Comparison of ENCODE assay signal across 33 cellular contexts in the genomic region with DNA sequence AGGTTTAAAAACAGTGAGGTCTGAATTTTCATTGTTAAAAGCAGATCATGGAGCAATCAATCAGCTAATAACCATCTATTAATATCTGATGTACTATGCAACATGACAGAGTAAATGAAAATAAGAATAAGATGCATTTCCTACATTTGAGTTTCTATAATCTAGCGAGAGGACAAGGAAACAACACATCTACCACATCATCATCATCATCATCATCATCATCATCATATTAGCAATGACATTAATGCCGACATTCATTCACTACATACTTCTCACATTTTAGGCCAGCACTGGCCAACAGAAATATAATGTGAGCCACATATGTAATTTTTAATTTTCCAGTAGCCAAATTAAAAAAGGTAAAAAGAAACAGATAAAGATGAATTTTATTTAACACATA.
"Had no signal": no experiment of that assay in that cellular context is flagged by ENCODE, and none has a peak within 500 bp of the region (broad histone marks: within the 10 kb centered on the region; RNA-seq: fewer than 3 reads in every experiment).

No MANE protein-coding gene starts in this region.

- H3K4me1 ChIP-seq: ascending aorta, breast epithelium had no signal

- FAIRE-seq: astrocyte, bronchial epithelial cell, colon had no signal

- ATAC-seq: activated naive CD4-positive, alpha-beta T cell treated with anti-CD3 and anti-CD28 coated beads, Interleukin-2, amount 50 U/mL, for 72 hours; activated naive CD8-positive, alpha-beta T cell treated with anti-CD3 and anti-CD28 coated beads, Interleukin-2, amount 50 U/mL, for 24 hours; activated T-cell treated with anti-CD3 and anti-CD28 coated beads, Interleukin-2, amount 50 U/mL, for 4 hours; activated T-cell treated with anti-CD3 and anti-CD28 coated beads, Interleukin-2, amount 50 U/mL, for 72 hours; activated T-helper 17 cell treated with anti-CD3 and anti-CD28 coated beads, Interleukin-2, amount 50 U/mL, for 72 hours; body of pancreas had no signal

- H3K36me3 ChIP-seq: adrenal gland, ascending aorta, brain microvascular endothelial cell, breast epithelium, cardiac muscle cell had no signal

- H3K9me3 ChIP-seq: adrenal gland, ascending aorta, body of pancreas, breast epithelium had no signal

- H3K4me3 ChIP-seq: adrenal gland, ascending aorta, body of pancreas, breast epithelium, cardiac muscle cell had no signal

- DNase-seq: activated effector memory CD4-positive, alpha-beta T cell treated with anti-CD3 and anti-CD28 coated beads, Interleukin-2, amount 50 U/mL, for 16 hours; activated effector memory CD4-positive, alpha-beta T cell treated with Interleukin-2 at 50 U/mL for 16 hours; activated gamma-delta T cell; activated gamma-delta T cell treated with Interleukin-2 at 50 U/mL for 16 hours; activated naive CD4-positive, alpha-beta T cell; activated naive CD4-positive, alpha-beta T cell treated with anti-CD3 and anti-CD28 coated beads for 36 hours; activated naive CD4-positive, alpha-beta T cell treated with anti-CD3 and anti-CD28 coated beads, Interleukin-2, amount 10 ng/mL, durations not matched to agents 7 days and 5 days; activated naive CD4-positive, alpha-beta T cell treated with anti-CD3 and anti-CD28 coated beads, Interleukin-2, amount 50 U/mL, for 16 hours; activated naive CD4-positive, alpha-beta T cell treated with Interleukin-2 at 50 U/mL for 16 hours; activated naive CD8-positive, alpha-beta T cell treated with anti-CD3 and anti-CD28 coated beads for 36 hours; activated naive CD8-positive, alpha-beta T cell treated with anti-CD3 and anti-CD28 coated beads, Interleukin-2, amount 10 ng/mL, durations not matched to agents 7 days and 5 days; activated naive CD8-positive, alpha-beta T cell treated with anti-CD3 and anti-CD28 coated beads, Interleukin-2, amount 50 U/mL, for 24 hours; activated T-cell treated with anti-CD3 and anti-CD28 coated beads, Interleukin-2, amount 50 U/mL, for 4 hours; activated T-cell treated with anti-CD3 and anti-CD28 coated beads, Interleukin-2, amount 50 U/mL, for 48 hours; activated T-cell treated with anti-CD3 and anti-CD28 coated beads, Interleukin-2, amount 50 U/mL, for 72 hours; adrenal gland; amniotic stem cell; amygdala; anterior cingulate cortex; aorta; body of pancreas; brain microvascular endothelial cell; caudate nucleus; central memory CD4-positive, alpha-beta T cell; cerebellar nuclear complex had no signal

- H3K27ac ChIP-seq: adrenal gland, ascending aorta, body of pancreas, brain microvascular endothelial cell, breast epithelium, cardiac muscle cell had no signal

- H3K27me3 ChIP-seq: adrenal gland, ascending aorta, body of pancreas, brain microvascular endothelial cell, breast epithelium, cardiac muscle cell had no signal
